8 cellular contexts compared by ENCODE assay signal in genomic region chr2:240024766-240025165, GRCh38. TPM values are rescaled to one million over a fixed set of nuclear protein-coding genes. Genes with fewer than 3 reads are reported as not detected.
DNase-seq lines count a peak whose midpoint lies in the region; ATAC-seq, FAIRE-seq and TF ChIP-seq lines count a peak whose summit lies in the region.

No MANE protein-coding gene starts in this region.

- H3K9me3 ChIP-seq in SJSA1 (replicated peaks), result peaks cover 2% of the 10 kb centered on the region; the same call in 1 of the 2 replicates
- H3K9me3 ChIP-seq in mesodermal cell (ENCODE audit: control insufficient read depth, low read length), result no peaks in the 10 kb centered on the region
- no peaks in the 10 kb centered on the region for H3K9me3 ChIP-seq in thymus (ENCODE audit: control insufficient read depth)

- 2 to 3% methylated on average over 14 to 17 of the region's 22 CpGs for whole genome bisulfite sequencing in mesodermal cell (ENCODE audit: insufficient coverage in 2 of 2), 2 experiments
- 1% methylated on average over 22 of the region's 22 CpGs for WGBS in thymus

- peak; percentile 24 for ATAC-seq in HG02840 (IDR thresholded peaks at IDR 0.05; ENCODE audit: low FRiP score, unreplicated experiment)

- H3K4me1 ChIP-seq in SJSA1 (replicated peaks) (peaks cover 7% of the 10 kb centered on the region; the same call in 1 of the 2 replicates), mesodermal cell (ENCODE audit: control insufficient read depth, insufficient read depth, low read length, poor library complexity, severe bottlenecking) (peaks cover 8% of the 10 kb centered on the region), thymus (ENCODE audit: control insufficient read depth, insufficient read depth, low read length) (peaks cover 10% of the 10 kb centered on the region)

- H3K27me3 ChIP-seq in SJSA1 (replicated peaks) (peaks cover 9% of the 10 kb centered on the region), thymus (ENCODE audit: control insufficient read depth, insufficient read depth) (peaks cover 2% of the 10 kb centered on the region)

- H3K9me3 Mint-ChIP-seq in dendritic cell treated with granulocyte-macrophage colony-stimulating factor and Interleukin-4, amounts not matched to agents 40 ng/mL and 50 ng/mL, for 4 days, result no peaks in the 10 kb centered on the region

- no peak overlapping the region for H3K27ac ChIP-seq in SJSA1
- no peak overlapping the region for H3K27ac ChIP-seq in mesodermal cell (ENCODE audit: low read depth, low read length, severe bottlenecking)
- H3K27ac ChIP-seq in thymus (ENCODE audit: low read depth), result peak overlapping the region; percentile 34

- H3K27ac Mint-ChIP-seq in dendritic cell treated with granulocyte-macrophage colony-stimulating factor and Interleukin-4, amounts not matched to agents 40 ng/mL and 50 ng/mL, for 4 days, result peak overlapping the region; percentile 94

- TF ChIP-seq POLR2A in GM12891 (IDR thresholded peaks at IDR 0.05; ENCODE audit: low read depth, low read length), result no peak

- intact Hi-C loops in dendritic cell treated with granulocyte-macrophage colony-stimulating factor and Interleukin-4, amounts not matched to agents 40 ng/mL and 50 ng/mL, for 4 days (cut with micrococcal nuclease), result no loop called here

- H3K27me3 Mint-ChIP-seq in dendritic cell treated with granulocyte-macrophage colony-stimulating factor and Interleukin-4, amounts not matched to agents 40 ng/mL and 50 ng/mL, for 4 days, result peaks cover 4% of the 10 kb centered on the region

- peaks cover 20% of the 10 kb centered on the region for H3K36me3 ChIP-seq in SJSA1
- H3K36me3 ChIP-seq in mesodermal cell (ENCODE audit: control insufficient read depth, insufficient read depth, low read length), result peaks cover 17% of the 10 kb centered on the region
- H3K36me3 ChIP-seq in thymus (ENCODE audit: control insufficient read depth, insufficient read depth), result peaks cover 14% of the 10 kb centered on the region

- peak overlapping the region; percentile 88 for H3K4me3 Mint-ChIP-seq in dendritic cell treated with granulocyte-macrophage colony-stimulating factor and Interleukin-4, amounts not matched to agents 40 ng/mL and 50 ng/mL, for 4 days

- DNase-seq in GM12891 (ENCODE audit: insufficient read length, low spot score) (peak; percentile 27), SJSA1 (ENCODE audit: low read depth in 1 of 2, low spot score in 2 of 2) (peak in 1 of 2 experiments; percentile 18), SK-N-DZ (ENCODE audit: low spot score) (no peak), activated gamma-delta T cell (lab: John Stamatoyannopoulos, UW) (no peak)

- FAIRE-seq in GM12891 (lab: Jason Lieb, UNC), result peak; percentile 63

- peaks cover 19% of the 10 kb centered on the region for H3K4me1 Mint-ChIP-seq in dendritic cell treated with granulocyte-macrophage colony-stimulating factor and Interleukin-4, amounts not matched to agents 40 ng/mL and 50 ng/mL, for 4 days (ENCODE audit: low read depth)

- peaks cover 30% of the 10 kb centered on the region for H3K36me3 Mint-ChIP-seq in dendritic cell treated with granulocyte-macrophage colony-stimulating factor and Interleukin-4, amounts not matched to agents 40 ng/mL and 50 ng/mL, for 4 days (ENCODE audit: low read depth)

- H3K4me3 ChIP-seq in SJSA1 (peak overlapping the region; percentile 75), mesodermal cell (ENCODE audit: extremely low read depth, insufficient read depth, low read length, poor library complexity, severe bottlenecking) (peak overlapping the region; percentile 61), thymus (ENCODE audit: low read length) (peak overlapping the region; percentile 89)

TF ChIP-seq in GM12891, 5 proteins besides CTCF, POLR2A, EP300 and RAD21:
- TF ChIP-seq TAF1 (IDR thresholded peaks at IDR 0.05; ENCODE audit: low read depth, low read length) (no peak), SPI1 (IDR thresholded peaks at IDR 0.05; ENCODE audit: low read depth, low read length) (no peak), POLR2AphosphoS5 (IDR thresholded peaks at IDR 0.05; ENCODE audit: low read depth, low read length) (no peak), POU2F2 (IDR thresholded peaks at IDR 0.05; ENCODE audit: low read depth, low read length) (no peak), PAX5 (IDR thresholded peaks at IDR 0.05; ENCODE audit: insufficient read depth, low read length, severe bottlenecking) (no peak)

RNA-seq across cellular contexts. Expression of gene NDUFA10, which starts 0.4 kb away (rescaled TPM):
- polyA plus RNA-seq in GM12891 (2012; ENCODE audit: low read depth, missing spikeins), result 172 TPM
- 175 and 183 TPM in 2 replicates for total RNA-seq in SJSA1 (2014; rRNA removed; shearing (Covaris generic))
- polyA plus RNA-seq in mesodermal cell (2013, experiment 1 of 2), result 95.6 TPM
- 89.8 TPM for polyA plus RNA-seq in mesodermal cell (2013, experiment 2 of 2)
- polyA plus RNA-seq in thymus, result 72.1 TPM
- polyA plus RNA-seq in SK-N-DZ (2014; cell fraction: cytosol; rRNA removed), result 102 and 148 TPM in 2 replicates
- 58.5 and 82.3 TPM in 2 replicates for polyA plus RNA-seq in SK-N-DZ (2014; cell fraction: nucleus; rRNA removed)

RNA-seq across cellular contexts. Expression of gene OR6B2, which starts 5.5 kb away (rescaled TPM):
- polyA plus RNA-seq in GM12891 (2012; ENCODE audit: low read depth, missing spikeins), result not detected
- not detected in 2 replicates for total RNA-seq in SJSA1 (2014; rRNA removed; shearing (Covaris generic))
- polyA plus RNA-seq in mesodermal cell (2013, experiment 1 of 2), result not detected
- not detected for polyA plus RNA-seq in mesodermal cell (2013, experiment 2 of 2)
- polyA plus RNA-seq in thymus, result not detected
- polyA plus RNA-seq in SK-N-DZ (2014; cell fraction: cytosol; rRNA removed), result not detected in 2 replicates
- not detected in 2 replicates for polyA plus RNA-seq in SK-N-DZ (2014; cell fraction: nucleus; rRNA removed)

RNA-seq across cellular contexts. Expression of gene OR6B3, which starts 28.6 kb away (rescaled TPM):
- polyA plus RNA-seq in GM12891 (2012; ENCODE audit: low read depth, missing spikeins), result not detected
- total RNA-seq in SJSA1 (2014; rRNA removed; shearing (Covaris generic)), result not detected in 2 replicates
- polyA plus RNA-seq in mesodermal cell (2013, experiment 1 of 2), result not detected
- polyA plus RNA-seq in mesodermal cell (2013, experiment 2 of 2), result not detected
- polyA plus RNA-seq in thymus, result not detected
- not detected in 2 replicates for polyA plus RNA-seq in SK-N-DZ (2014; cell fraction: cytosol; rRNA removed)
- not detected in 2 replicates for polyA plus RNA-seq in SK-N-DZ (2014; cell fraction: nucleus; rRNA removed)
